In the genomic region with DNA sequence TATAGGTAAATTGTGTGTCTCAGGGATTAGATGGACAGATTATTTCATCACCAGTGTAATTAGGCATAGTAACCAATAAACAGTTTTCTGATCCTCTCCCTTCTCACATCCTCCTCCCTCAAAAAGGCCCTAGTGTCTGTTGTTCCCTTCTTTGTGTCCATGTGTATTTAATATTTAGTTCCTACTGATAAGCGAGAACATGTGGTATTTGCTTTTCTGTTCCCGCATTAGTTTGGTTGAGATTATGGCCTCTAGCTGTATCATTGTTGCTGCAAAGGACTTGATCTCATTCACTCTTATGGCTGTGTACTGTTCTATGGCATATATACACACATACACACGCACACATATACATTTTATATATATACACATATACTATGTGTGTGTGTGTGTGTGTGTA, we compare ENCODE assay signal across 10 cellular contexts.
"Had no signal": no experiment of that assay in that cellular context is flagged by ENCODE, and none has a peak within 500 bp of the region (broad histone marks: within the 10 kb centered on the region; RNA-seq: fewer than 3 reads in every experiment).

No MANE protein-coding gene starts in this region.

- ATAC-seq: GM23338, HCT116, HepG2 had no signal

- H3K4me2 ChIP-seq: GM23338, KMS-11 had no signal

- H3K4me3 ChIP-seq: GM23338 had no signal

- H3K27ac ChIP-seq: HL-60, KMS-11 had no signal

- FAIRE-seq: H1, H54, HepG2 had no signal

- DNase-seq: H9, HFFc6, KBM-7 had no signal
